In the genomic region with DNA sequence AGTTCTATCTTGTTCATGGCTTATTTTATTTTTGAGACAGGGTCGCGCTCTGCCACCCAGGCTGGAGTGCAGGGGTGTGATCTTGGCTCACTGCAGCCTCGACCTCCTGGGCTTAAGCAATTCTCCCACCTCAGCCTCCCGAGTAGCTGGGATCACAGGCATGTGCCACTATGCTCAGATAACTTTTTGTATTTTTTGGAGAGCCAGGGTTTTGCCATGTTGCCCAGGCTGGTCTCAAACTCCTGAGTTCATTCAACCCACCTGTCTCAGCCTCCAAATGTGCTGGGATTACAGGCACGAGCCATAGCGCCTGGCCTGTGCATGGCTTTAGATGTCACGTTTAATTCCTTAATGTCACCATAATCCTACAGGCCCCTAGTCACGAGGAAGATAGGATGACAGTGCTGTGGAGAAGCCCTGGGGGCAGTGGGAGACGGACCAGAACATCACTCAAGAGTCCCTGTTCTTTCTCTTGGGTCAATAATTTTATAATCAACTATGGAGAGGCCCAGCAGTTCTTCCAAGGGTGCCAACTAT, we compare ENCODE assay signal across 12 cellular contexts.
"Had no signal": no experiment of that assay in that cellular context is flagged by ENCODE, and none has a peak within 500 bp of the region (broad histone marks: within the 10 kb centered on the region; RNA-seq: fewer than 3 reads in every experiment).

No MANE protein-coding gene starts in this region.

- H3K9me3 ChIP-seq: adrenal gland, prostate gland, tibial artery had no signal

- H3K4me3 ChIP-seq: adrenal gland, coronary artery, prostate gland, spleen, tibial artery had no signal

- DNase-seq: activated CD4-positive, alpha-beta memory T cell treated with anti-CD3 and anti-CD28 coated beads, Interleukin-2, amount 10 ng/mL, durations not matched to agents 7 days and 5 days; activated CD4-positive, alpha-beta T cell treated with anti-CD3 and anti-CD28 coated beads for 4 hours; activated effector memory CD4-positive, alpha-beta T cell treated with anti-CD3 and anti-CD28 coated beads, Interleukin-2, amount 50 U/mL, for 16 hours; hypothalamus; spleen; stimulated activated CD4-positive, alpha-beta T cell treated with anti-CD3 and anti-CD28 coated beads, Interleukin-2, amount 100 ng/mL, for 24 hours; T-helper 2 cell; tibial artery had no signal

- H3K27me3 ChIP-seq: adrenal gland, tibial artery had no signal

- H3K27ac ChIP-seq: coronary artery, prostate gland, spleen, tibial artery had no signal

- H3K4me1 ChIP-seq: prostate gland, tibial artery had no signal

- H3K36me3 ChIP-seq: adrenal gland, prostate gland, spleen, tibial artery had no signal

- ATAC-seq: WTC11 had no signal
